Comparison of ENCODE assay signal across 9 cellular contexts in the genomic region with DNA sequence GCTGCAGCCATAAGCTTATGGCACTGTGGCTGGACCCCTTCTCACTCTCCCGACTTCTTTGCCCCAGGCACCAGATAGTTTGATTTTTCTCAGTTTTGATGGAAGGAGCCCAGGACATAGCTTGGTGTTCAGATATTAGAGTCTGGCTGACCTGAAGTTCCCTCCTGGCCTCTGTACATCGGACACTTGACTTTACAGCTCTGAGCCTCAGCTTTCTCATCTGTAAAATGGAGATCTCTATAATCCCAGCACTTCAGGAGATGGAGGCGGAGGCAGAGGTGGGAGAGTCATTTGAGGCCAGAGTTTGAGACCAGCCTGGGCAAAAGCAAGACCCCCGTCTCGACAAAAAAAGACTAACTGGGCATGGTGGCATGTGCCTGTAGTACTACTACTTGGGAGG. TPM values are rescaled to one million over a fixed set of nuclear protein-coding genes. Genes with fewer than 3 reads are reported as not detected.
A peak's percentile ranks its signal among the peaks of the same experiment; 100 is the strongest.
DNase-seq lines count a peak whose midpoint lies in the region; TF ChIP-seq lines count a peak whose summit lies in the region.
"Had no signal": no experiment of that assay in that cellular context is flagged by ENCODE, and none has a peak within 500 bp of the region (broad histone marks: within the 10 kb centered on the region; RNA-seq: fewer than 3 reads in every experiment).

No MANE protein-coding gene starts in this region.

- H3K4me1 ChIP-seq in BE2C (no peaks in the 10 kb centered on the region), Karpas-422 (ENCODE audit: low read length) (peaks cover 11% of the 10 kb centered on the region), duodenal mucosa (ENCODE audit: control insufficient read depth in 1 of 2, insufficient read depth in 2 of 2, low read length in 2 of 2) (peaks cover 13 to 23% of the 10 kb centered on the region in 2 donors)

- H3K9ac ChIP-seq in Karpas-422 (ENCODE audit: low read length) (peak overlapping the region; percentile 84), duodenal mucosa (ENCODE audit: low read depth in 1 of 2, low read length in 2 of 2) (peak overlapping the region; percentile 77 to 86)

- peaks cover 10% of the 10 kb centered on the region for H3K79me2 ChIP-seq in Karpas-422 (ENCODE audit: low read length)

- H3K27me3 ChIP-seq in BE2C, result no peaks in the 10 kb centered on the region
- H3K27me3 ChIP-seq in Karpas-422 (ENCODE audit: low read length), result no peaks in the 10 kb centered on the region
- no peaks in the 10 kb centered on the region for H3K27me3 ChIP-seq in duodenal mucosa (ENCODE audit: control insufficient read depth in 1 of 2, insufficient read depth in 2 of 2, low read length in 2 of 2)

- no peak overlapping the region for H3K27ac Mint-ChIP-seq in nephron

- no peaks in the 10 kb centered on the region for H3K9me2 ChIP-seq in Karpas-422 (replicated peaks; ENCODE audit: insufficient read depth, low read length)

- H4K20me1 ChIP-seq in Karpas-422 (ENCODE audit: insufficient read depth, low read depth, low read length), result no peaks in the 10 kb centered on the region

- H3K4me2 ChIP-seq in Karpas-422 (ENCODE audit: low read depth, low read length, poor library complexity, severe bottlenecking), result peak overlapping the region; percentile 82

- H3K9me3 Mint-ChIP-seq in nephron, result no peaks in the 10 kb centered on the region

- H3K36me3 ChIP-seq in BE2C (no peaks in the 10 kb centered on the region), Karpas-422 (ENCODE audit: insufficient read depth, low read length) (no peaks in the 10 kb centered on the region), duodenal mucosa (ENCODE audit: control insufficient read depth in 1 of 2, insufficient read depth in 2 of 2, low read length in 2 of 2) (peaks cover 0 to 12% of the 10 kb centered on the region in 2 donors)

- peaks cover 8% of the 10 kb centered on the region for H3K4me1 Mint-ChIP-seq in nephron

- peak overlapping the region; percentile 81 to 87 (median 83) for H3K4me3 Mint-ChIP-seq in nephron

- DNase-seq in BE2C (no peak), Karpas-422 (no peak), SKM-1 treated with dmso at 0.1 percent for 144 hours (lab: John Stamatoyannopoulos, UW; ENCODE audit: unreplicated experiment) (no peak), H4 (ENCODE audit: low spot score) (no peak), NCI-H1436 treated with DMSO at 0.1 percent for 48 hours (lab: John Stamatoyannopoulos, UW) (no peak)
- DNase-seq in activated CD4-positive, alpha-beta T cell treated with anti-CD3 and anti-CD28 coated beads for 1 hour, result no peak
- DNase-seq: NCI-H2081 treated with DMSO at 0.1 percent for 48 hours had no signal

- H3K9me3 ChIP-seq in BE2C (no peaks in the 10 kb centered on the region), Karpas-422 (ENCODE audit: low read length) (no peaks in the 10 kb centered on the region), duodenal mucosa (ENCODE audit: control insufficient read depth in 1 of 2, low read length in 2 of 2) (no peaks in the 10 kb centered on the region)

- H3K27me3 Mint-ChIP-seq in nephron (ENCODE audit: low read depth), result no peaks in the 10 kb centered on the region

- TF ChIP-seq CTCF in BE2C (IDR thresholded peaks at IDR 0.05; ENCODE audit: low read depth, low read length), result no peak
- TF ChIP-seq CTCF in nephron (IDR thresholded peaks at IDR 0.05; ENCODE audit: unreplicated experiment in 3 of 3), result no peak

- H3K27ac ChIP-seq in Karpas-422 (ENCODE audit: low read length) (no peak overlapping the region), duodenal mucosa (ENCODE audit: low read depth, low read length) (peak overlapping the region; percentile 88)

- H2AFZ ChIP-seq in Karpas-422 (ENCODE audit: low read length), result no peak overlapping the region

- peaks cover 16% of the 10 kb centered on the region for H3K36me3 Mint-ChIP-seq in nephron (ENCODE audit: low read depth)

- H3K4me3 ChIP-seq in BE2C (ENCODE audit: low read depth, low read length) (peak overlapping the region; percentile 69), Karpas-422 (ENCODE audit: low read length) (peak overlapping the region; percentile 87), duodenal mucosa (ENCODE audit: low read depth in 1 of 2, low read length in 2 of 2) (peak overlapping the region; percentile 85 to 89)

RNA-seq across cellular contexts. Expression of a gene that starts 0.9 kb away (rescaled TPM):
- polyA plus RNA-seq in BE2C (2012; ENCODE audit: insufficient read depth, insufficient read length, low read depth), result 20.2 TPM
- 9.9 and 28.6 TPM in 2 replicates for total RNA-seq in Karpas-422 (2014; rRNA removed; shearing (Covaris generic); ENCODE audit: low replicate concordance)
- 13.5 and 14.9 TPM in 2 replicates for total RNA-seq in H4 (2014; rRNA removed; shearing (Covaris generic))

RNA-seq across cellular contexts. Expression of a gene that starts 1.0 kb away (rescaled TPM):
- 3.8 TPM for polyA plus RNA-seq in BE2C (2012; ENCODE audit: insufficient read depth, insufficient read length, low read depth)
- total RNA-seq in Karpas-422 (2014; rRNA removed; shearing (Covaris generic); ENCODE audit: low replicate concordance), result 0.47 TPM in 1 of 2 replicates, not detected in the other
- total RNA-seq in H4 (2014; rRNA removed; shearing (Covaris generic)), result 2.3 and 5.3 TPM in 2 replicates

RNA-seq across cellular contexts. Expression of a gene that starts 30.0 kb away (rescaled TPM):
- polyA plus RNA-seq in BE2C (2012; ENCODE audit: insufficient read depth, insufficient read length, low read depth), result 3.6 TPM
- not detected in 2 replicates for total RNA-seq in Karpas-422 (2014; rRNA removed; shearing (Covaris generic); ENCODE audit: low replicate concordance)
- total RNA-seq in H4 (2014; rRNA removed; shearing (Covaris generic)), result not detected in 2 replicates

RNA-seq across cellular contexts. Expression of a gene that starts 31.3 kb away (rescaled TPM):
- polyA plus RNA-seq in BE2C (2012; ENCODE audit: insufficient read depth, insufficient read length, low read depth), result 1.9 TPM
- not detected in 2 replicates for total RNA-seq in Karpas-422 (2014; rRNA removed; shearing (Covaris generic); ENCODE audit: low replicate concordance)
- total RNA-seq in H4 (2014; rRNA removed; shearing (Covaris generic)), result 2.9 and 4.9 TPM in 2 replicates

RNA-seq across cellular contexts. Expression of a gene that starts 45.4 kb away (rescaled TPM):
- 160 TPM for polyA plus RNA-seq in BE2C (2012; ENCODE audit: insufficient read depth, insufficient read length, low read depth)
- total RNA-seq in Karpas-422 (2014; rRNA removed; shearing (Covaris generic); ENCODE audit: low replicate concordance), result 15.1 and 41.4 TPM in 2 replicates
- 13.8 and 14.2 TPM in 2 replicates for total RNA-seq in H4 (2014; rRNA removed; shearing (Covaris generic))
